Comparison of ENCODE assay signal across 8 cellular contexts in the genomic region with DNA sequence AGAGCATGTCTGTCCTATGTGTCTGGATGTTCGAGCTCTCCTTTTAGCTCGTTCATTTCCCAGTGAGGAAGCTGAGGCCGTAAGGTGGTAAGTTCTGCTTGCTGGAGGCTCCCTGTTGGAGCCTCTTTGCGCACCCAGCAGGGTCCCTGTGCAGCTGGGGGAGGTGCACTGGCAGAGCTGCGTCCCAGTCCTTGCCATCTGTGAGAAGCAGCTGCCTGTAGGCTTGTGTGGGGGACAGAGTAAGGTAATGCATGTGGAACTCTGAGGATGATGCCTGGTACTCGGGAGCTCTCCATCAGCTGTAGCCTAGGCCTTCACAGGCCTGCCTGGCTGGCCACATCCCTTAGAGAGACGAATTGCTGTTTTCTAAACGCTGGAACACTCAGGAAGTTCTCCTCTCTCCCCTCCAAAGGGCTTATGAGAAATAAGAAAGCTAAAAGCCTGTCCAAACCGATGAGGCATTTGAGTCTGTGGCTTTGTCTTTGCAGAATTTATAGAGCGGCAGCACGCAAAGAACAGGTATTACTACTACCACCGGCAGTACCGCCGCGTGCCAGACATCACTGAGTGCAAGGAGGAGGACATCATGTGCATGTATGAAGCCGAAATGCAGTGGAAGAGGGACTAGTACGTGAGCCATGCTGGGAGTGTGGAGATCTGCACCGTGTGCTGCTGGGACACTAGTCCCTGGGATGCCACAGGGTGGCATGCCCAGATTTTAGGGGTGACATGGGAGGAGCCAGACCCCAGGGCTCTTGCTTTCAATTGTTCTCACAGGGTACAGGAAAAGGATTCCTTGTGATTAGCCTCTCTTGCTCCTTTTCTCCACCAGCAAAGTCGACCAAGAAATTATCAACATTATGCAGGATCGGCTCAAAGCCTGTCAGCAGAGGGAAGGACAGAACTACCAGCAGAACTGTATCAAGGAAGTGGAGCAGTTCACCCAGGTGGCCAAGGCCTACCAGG. TPM values are rescaled to one million over a fixed set of nuclear protein-coding genes. Genes with fewer than 3 reads are reported as not detected.
DNase-seq lines count a peak whose midpoint lies in the region; ATAC-seq and TF ChIP-seq lines count a peak whose summit lies in the region.

No MANE protein-coding gene starts in this region.

- no peaks in the 10 kb centered on the region for H3K27me3 ChIP-seq in foreskin keratinocyte

- H3K27ac ChIP-seq in foreskin keratinocyte, result no peak overlapping the region

- DNase-seq in SIG-M5 treated with dmso at 0.1 percent for 504 hours (lab: John Stamatoyannopoulos, UW; ENCODE audit: unreplicated experiment), result peak; percentile 77
- DNase-seq in SIG-M5 (lab: John Stamatoyannopoulos, UW), result no peak
- peak; percentile 60 to 73 for DNase-seq in NCI-H446 (lab: John Stamatoyannopoulos, UW)
- peak; percentile 88 for DNase-seq in activated CD8-positive, alpha-beta memory T cell treated with anti-CD3 and anti-CD28 coated beads, Interleukin-2, amount 50 U/mL, for 48 hours
- DNase-seq in foreskin keratinocyte, result peak in 1 of 2 donors; percentile 74
- DNase-seq in stimulated activated CD8-positive, alpha-beta memory T cell treated with anti-CD3 and anti-CD28 coated beads, Interleukin-4, amount 100 ng/mL, for 48 hours, result peak; percentile 80
- no peak for DNase-seq in NK-92 (lab: John Stamatoyannopoulos, UW; ENCODE audit: unreplicated experiment)

- peak; percentile 3 for ATAC-seq in foreskin keratinocyte
- ATAC-seq in HG02588 (IDR thresholded peaks at IDR 0.05; ENCODE audit: unreplicated experiment), result no peak

- TF ChIP-seq CTCF in foreskin keratinocyte (conservative IDR thresholded peaks at IDR 0.05), result no peak

- no peaks in the 10 kb centered on the region for H3K4me1 ChIP-seq in foreskin keratinocyte

RNA-seq across cellular contexts. Expression of a gene that starts 1.6 kb away (rescaled TPM):
- 159 and 194 TPM in 2 replicates for total RNA-seq in foreskin keratinocyte
- polyA plus RNA-seq in foreskin keratinocyte, result 237 and 254 TPM in 2 replicates

RNA-seq across cellular contexts. Expression of a gene that starts 3.7 kb away (rescaled TPM):
- 4,323 and 4,992 TPM in 2 replicates for total RNA-seq in foreskin keratinocyte
- 6,371 and 7,303 TPM in 2 replicates for polyA plus RNA-seq in foreskin keratinocyte

RNA-seq across cellular contexts. Expression of a gene that starts 5.7 kb away (rescaled TPM):
- total RNA-seq in foreskin keratinocyte, result not detected in 2 replicates
- polyA plus RNA-seq in foreskin keratinocyte, result not detected in 2 replicates

RNA-seq across cellular contexts. Expression of a gene that starts 6.5 kb away (rescaled TPM):
- 0.34 and 0.49 TPM in 2 replicates for total RNA-seq in foreskin keratinocyte
- polyA plus RNA-seq in foreskin keratinocyte, result 0.47 and 0.57 TPM in 2 replicates

RNA-seq across cellular contexts. Expression of a gene that starts 10.9 kb away (rescaled TPM):
- total RNA-seq in foreskin keratinocyte, result 61.5 and 68.8 TPM in 2 replicates
- 66.9 and 69.5 TPM in 2 replicates for polyA plus RNA-seq in foreskin keratinocyte

Comparison
In these comparisons a context has a peak if more than half of its experiments do, and no peak if none do; other contexts are left out.
1. DNase-seq: peak in SIG-M5 treated with dmso at 0.1 percent for 504 hours (single experiment), NCI-H446 (2 of 2), activated CD8-positive, alpha-beta memory T cell treated with anti-CD3 and anti-CD28 coated beads, Interleukin-2, amount 50 U/mL, for 48 hours (single experiment) and stimulated activated CD8-positive, alpha-beta memory T cell treated with anti-CD3 and anti-CD28 coated beads, Interleukin-4, amount 100 ng/mL, for 48 hours (single experiment); none in SIG-M5 (single experiment) and NK-92 (single experiment).